ENCODE assay signal across 1 cellular context in the genomic region with DNA sequence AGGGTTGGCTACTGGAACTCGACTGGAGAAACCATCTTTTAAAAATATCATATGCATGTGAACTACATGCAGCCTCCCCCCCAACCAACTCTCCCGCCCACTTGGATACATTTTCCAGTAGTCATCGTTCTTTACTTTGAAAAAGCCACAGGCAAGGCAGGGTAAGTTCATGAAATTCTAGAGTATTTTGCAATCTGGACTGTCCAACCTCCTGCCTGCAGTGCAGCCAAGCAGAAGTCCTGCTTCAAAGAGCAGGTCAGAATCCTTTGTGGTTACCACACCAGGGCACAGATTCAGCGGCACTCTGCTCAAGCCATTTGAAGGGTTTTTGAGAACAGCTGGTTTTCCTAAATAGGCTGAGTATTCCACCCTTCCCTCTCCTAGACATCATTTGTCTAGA.
TF ChIP-seq lines count a peak whose summit lies in the region.

No MANE protein-coding gene starts in this region.

TF ChIP-seq in GM12878, 131 proteins besides CTCF, POLR2A, EP300 and RAD21 (continued from another document):
- no peak for TF ChIP-seq SKIL (IDR thresholded peaks at IDR 0.05; ENCODE audit: low read depth, poor library complexity, severe bottlenecking)
- TF ChIP-seq TARDBP (IDR thresholded peaks at IDR 0.05; ENCODE audit: borderline replicate concordance) = no peak
- no peak for TF ChIP-seq PAX5 (IDR thresholded peaks at IDR 0.05; ENCODE audit: borderline replicate concordance, low read depth, low read length)
- TF ChIP-seq PAX8 (IDR thresholded peaks at IDR 0.05) = no peak
- no peak for TF ChIP-seq SIN3A (IDR thresholded peaks at IDR 0.05; ENCODE audit: low read depth, low read length)
- no peak for TF ChIP-seq ELK1 (IDR thresholded peaks at IDR 0.05; ENCODE audit: low read depth, low read length)
- TF ChIP-seq HDAC2 (IDR thresholded peaks at IDR 0.05) = no peak
- no peak for TF ChIP-seq RBBP5 (conservative IDR thresholded peaks at IDR 0.05)
- no peak for TF ChIP-seq NFXL1 (IDR thresholded peaks at IDR 0.05; ENCODE audit: borderline replicate concordance)
